ENCODE assay signal across 21 cellular contexts in the genomic region with DNA sequence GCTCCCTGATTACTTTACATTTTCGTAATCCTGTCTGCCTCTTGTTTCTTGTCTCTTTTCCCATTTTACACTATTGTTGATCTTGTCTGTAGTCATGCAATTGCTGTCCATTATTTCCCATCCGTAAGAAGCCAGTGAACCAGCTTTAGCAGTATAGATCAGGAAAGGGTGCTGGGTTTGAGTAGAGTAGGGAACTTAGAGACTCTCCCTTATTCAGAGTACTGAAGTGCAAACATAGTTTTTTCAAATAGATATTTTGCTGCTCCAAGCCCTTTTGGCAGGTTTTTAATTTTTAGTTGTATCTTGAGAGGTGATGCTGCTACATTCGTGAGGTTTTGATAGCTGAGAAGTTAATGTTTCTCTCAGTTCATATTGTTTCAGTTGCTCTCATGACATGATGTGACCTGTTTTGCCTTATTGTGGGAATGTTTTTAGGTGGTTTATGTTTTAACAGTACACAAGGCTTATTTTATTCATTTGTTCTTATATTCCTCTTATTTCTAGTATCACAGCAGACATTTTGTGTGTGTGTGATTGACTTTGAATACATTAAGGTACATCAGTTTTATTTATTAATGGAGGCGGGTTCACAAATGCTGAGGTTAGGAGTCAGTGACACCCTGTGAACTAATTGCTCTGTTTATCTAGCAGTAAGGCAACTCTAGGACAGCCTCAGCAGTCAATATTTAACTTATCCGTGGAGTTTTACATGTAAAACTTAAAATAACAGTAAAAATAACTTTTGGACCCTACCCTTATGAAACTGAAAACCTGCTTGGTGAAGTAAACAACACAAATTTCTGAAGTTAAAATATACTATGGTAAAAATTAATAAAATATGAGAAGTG.
"Had no signal": no experiment of that assay in that cellular context is flagged by ENCODE, and none has a peak within 500 bp of the region (broad histone marks: within the 10 kb centered on the region; RNA-seq: fewer than 3 reads in every experiment).

No MANE protein-coding gene starts in this region.

- H3K36me3 Mint-ChIP-seq: WTC11 had no signal

- H3K27me3 ChIP-seq: foreskin keratinocyte, ovary, tibial artery, uterus had no signal

- H3K4me3 ChIP-seq: lung, ovary, tibial artery, uterus had no signal

- H3K4me3 Mint-ChIP-seq: activated CD8-positive, alpha-beta T cell treated with anti-CD3 and anti-CD28 coated beads for 36 hours; immature natural killer cell; naive B cell; stimulated activated naive B cell treated with anti-CD40 and anti-IgM and Interleukin-4, amounts not matched to agents 10 μg/mL and 1 μg/mL and 100 μg/mL, for 72 hours; WTC11 had no signal

- DNase-seq: activated CD4-positive, alpha-beta T cell treated with anti-CD3 and anti-CD28 coated beads for 48 hours; activated CD8-positive, alpha-beta memory T cell treated with anti-CD3 and anti-CD28 coated beads, Interleukin-2, amount 50 U/mL, for 4 hours; activated CD8-positive, alpha-beta T cell treated with anti-CD3 and anti-CD28 coated beads for 36 hours; activated gamma-delta T cell; activated T-cell treated with anti-CD3 and anti-CD28 coated beads, Interleukin-2, amount 50 U/mL, for 48 hours; cortex of kidney; effector CD8-positive, alpha-beta T cell; foreskin keratinocyte; immature natural killer cell; left cardiac atrium; naive B cell; ovary; stimulated activated CD4-positive, alpha-beta T cell treated with anti-CD3 and anti-CD28 coated beads, Interleukin-15, amount 100 ng/mL, for 24 hours; stimulated activated CD4-positive, alpha-beta T cell treated with anti-CD3 and anti-CD28 coated beads, Interleukin-4, amount 100 ng/mL, for 1 hour; stimulated activated naive B cell treated with anti-CD40 and anti-IgM and Interleukin-4, amounts not matched to agents 10 μg/mL and 1 μg/mL and 100 μg/mL, for 72 hours; T-helper 2 cell; tibial artery; uterus had no signal

- H3K9me3 ChIP-seq: ovary, tibial artery, uterus had no signal

- H3K4me1 ChIP-seq: foreskin keratinocyte, tibial artery, uterus had no signal

- ATAC-seq: activated CD8-positive, alpha-beta T cell treated with anti-CD3 and anti-CD28 coated beads for 36 hours; activated naive CD4-positive, alpha-beta T cell treated with anti-CD3 and anti-CD28 coated beads, Interleukin-2, amount 50 U/mL, for 72 hours; foreskin keratinocyte; left cardiac atrium; stimulated activated naive B cell treated with anti-CD40 and anti-IgM and Interleukin-4, amounts not matched to agents 10 μg/mL and 1 μg/mL and 100 μg/mL, for 72 hours had no signal

- H3K27me3 Mint-ChIP-seq: activated CD8-positive, alpha-beta T cell treated with anti-CD3 and anti-CD28 coated beads for 36 hours; naive B cell; stimulated activated naive B cell treated with anti-CD40 and anti-IgM and Interleukin-4, amounts not matched to agents 10 μg/mL and 1 μg/mL and 100 μg/mL, for 72 hours had no signal

- H3K36me3 ChIP-seq: ovary, tibial artery, uterus had no signal

- H3K27ac ChIP-seq: foreskin keratinocyte, ovary, tibial artery, uterus had no signal

- H3K27ac Mint-ChIP-seq: activated CD8-positive, alpha-beta T cell treated with anti-CD3 and anti-CD28 coated beads for 36 hours; activated naive CD4-positive, alpha-beta T cell treated with anti-CD3 and anti-CD28 coated beads, Interleukin-2, amount 50 U/mL, for 72 hours; immature natural killer cell; stimulated activated naive B cell treated with anti-CD40 and anti-IgM and Interleukin-4, amounts not matched to agents 10 μg/mL and 1 μg/mL and 100 μg/mL, for 72 hours had no signal
